22 cellular contexts compared by ENCODE assay signal in genomic region chr9:111804636-111805035, GRCh38. TPM values are rescaled to one million over a fixed set of nuclear protein-coding genes. Genes with fewer than 3 reads are reported as not detected.
DNase-seq lines count a peak whose midpoint lies in the region; ATAC-seq and TF ChIP-seq lines count a peak whose summit lies in the region.
"Had no signal": no experiment of that assay in that cellular context is flagged by ENCODE, and none has a peak within 500 bp of the region (broad histone marks: within the 10 kb centered on the region; RNA-seq: fewer than 3 reads in every experiment).

No MANE protein-coding gene starts in this region.

- peaks cover 22% of the 10 kb centered on the region for H3F3A ChIP-seq in PC-9 (ENCODE audit: insufficient read depth, low read depth)

- dilution Hi-C loops in mammary epithelial cell (cut with HindIII; ENCODE audit: low sequenced_read_pairs) = no loop called here

- ATAC-seq in activated CD8-positive, alpha-beta T cell treated with anti-CD3 and anti-CD28 coated beads for 36 hours = no peak
- ATAC-seq in activated CD8-positive, alpha-beta T cell treated with anti-CD3 and anti-CD28 coated beads, Interleukin-2, amount 10 ng/mL, durations not matched to agents 7 days and 5 days = no peak
- peak; percentile 54 for ATAC-seq in stimulated activated memory B cell treated with anti-CD40 and anti-IgM and Interleukin-4, amounts not matched to agents 10 μg/mL and 1 μg/mL and 100 μg/mL, for 72 hours
- no peak for ATAC-seq in right lobe of liver
- ATAC-seq in HG03342 (IDR thresholded peaks at IDR 0.05; ENCODE audit: unreplicated experiment) = no peak

- H3K27ac ChIP-seq in PC-9 (peak overlapping the region; percentile 93), mammary epithelial cell (ENCODE audit: insufficient read depth, low read depth, low read length) (peak overlapping the region; percentile 99), right lobe of liver (no peak overlapping the region)
- H3K27ac ChIP-seq: 22Rv1, HL-60, RWPE1 had no signal

- POLR2A ChIA-PET in activated CD8-positive, alpha-beta T cell treated with anti-CD3 and anti-CD28 coated beads for 36 hours (lab: Charles Lee) = no interaction called here
- POLR2A ChIA-PET in activated CD8-positive, alpha-beta T cell treated with anti-CD3 and anti-CD28 coated beads, Interleukin-2, amount 10 ng/mL, durations not matched to agents 7 days and 5 days (lab: Charles Lee) = no interaction called here
- POLR2A ChIA-PET in PC-9 (lab: Charles Lee; ENCODE audit: unreplicated experiment) = no interaction called here

- H3K9me3 ChIP-seq in PC-9 (ENCODE audit: insufficient read depth, low read depth) (peaks cover 4% of the 10 kb centered on the region), mammary epithelial cell (replicated peaks; ENCODE audit: insufficient read depth, low read length) (no peaks in the 10 kb centered on the region), right lobe of liver (no peaks in the 10 kb centered on the region)
- H3K9me3 ChIP-seq: BE2C, HAP-1 had no signal

- peaks cover 35% of the 10 kb centered on the region for H3K4me1 Mint-ChIP-seq in activated CD8-positive, alpha-beta T cell treated with anti-CD3 and anti-CD28 coated beads for 36 hours (ENCODE audit: low read depth)
- peaks cover 19% of the 10 kb centered on the region for H3K4me1 Mint-ChIP-seq in activated CD8-positive, alpha-beta T cell treated with anti-CD3 and anti-CD28 coated beads, Interleukin-2, amount 10 ng/mL, durations not matched to agents 7 days and 5 days (ENCODE audit: low read depth)
- H3K4me1 Mint-ChIP-seq in stimulated activated memory B cell treated with anti-CD40 and anti-IgM and Interleukin-4, amounts not matched to agents 10 μg/mL and 1 μg/mL and 100 μg/mL, for 72 hours = peaks cover 12% of the 10 kb centered on the region

- no peak for TF ChIP-seq CTCF in activated CD8-positive, alpha-beta T cell treated with anti-CD3 and anti-CD28 coated beads for 36 hours (IDR thresholded peaks at IDR 0.05)
- TF ChIP-seq CTCF in PC-9 (conservative IDR thresholded peaks at IDR 0.05) (no peak), mammary epithelial cell (conservative IDR thresholded peaks at IDR 0.05 in 1 of 2, IDR thresholded peaks at IDR 0.05 in 1 of 2; ENCODE audit: extremely low read depth in 1 of 2, insufficient read depth in 1 of 2, low read depth in 1 of 2, low read length in 2 of 2) (no peak), right lobe of liver (IDR thresholded peaks at IDR 0.05) (no peak)

- H4K20me1 ChIP-seq in PC-9 (ENCODE audit: insufficient read depth) (no peaks in the 10 kb centered on the region), mammary epithelial cell (ENCODE audit: insufficient read depth, low read length) (no peaks in the 10 kb centered on the region)

- in situ Hi-C loops in mammary epithelial cell (cut with MboI; ENCODE audit: low sequenced_read_pairs in 2 of 2) = no loop called here

- intact Hi-C loops in activated CD8-positive, alpha-beta T cell treated with anti-CD3 and anti-CD28 coated beads for 36 hours (cut with micrococcal nuclease) = no loop called here
- intact Hi-C loops in PC-9 (cut with micrococcal nuclease; ENCODE audit: unreplicated experiment) = loop anchor here (5.0 kb wide), 1 partner anchor 88 kb away; no protein-coding TSS in a partner anchor
- intact Hi-C loops in mammary epithelial cell (cut with micrococcal nuclease) = no loop called here
- intact Hi-C loops in right lobe of liver (cut with DNase I) = no loop called here

- H3K27ac Mint-ChIP-seq in activated CD8-positive, alpha-beta T cell treated with anti-CD3 and anti-CD28 coated beads for 36 hours = peak overlapping the region; percentile 87
- H3K27ac Mint-ChIP-seq in activated CD8-positive, alpha-beta T cell treated with anti-CD3 and anti-CD28 coated beads, Interleukin-2, amount 10 ng/mL, durations not matched to agents 7 days and 5 days = no peak overlapping the region
- no peak overlapping the region for H3K27ac Mint-ChIP-seq in stimulated activated memory B cell treated with anti-CD40 and anti-IgM and Interleukin-4, amounts not matched to agents 10 μg/mL and 1 μg/mL and 100 μg/mL, for 72 hours
- H3K27ac Mint-ChIP-seq: CD4-positive, alpha-beta T cell had no signal

- H3K36me3 Mint-ChIP-seq in activated CD8-positive, alpha-beta T cell treated with anti-CD3 and anti-CD28 coated beads for 36 hours (ENCODE audit: low read depth) = no peaks in the 10 kb centered on the region
- no peaks in the 10 kb centered on the region for H3K36me3 Mint-ChIP-seq in activated CD8-positive, alpha-beta T cell treated with anti-CD3 and anti-CD28 coated beads, Interleukin-2, amount 10 ng/mL, durations not matched to agents 7 days and 5 days (ENCODE audit: low read depth)
- no peaks in the 10 kb centered on the region for H3K36me3 Mint-ChIP-seq in stimulated activated memory B cell treated with anti-CD40 and anti-IgM and Interleukin-4, amounts not matched to agents 10 μg/mL and 1 μg/mL and 100 μg/mL, for 72 hours

- H3K4me3 ChIP-seq in PC-9 = no peak overlapping the region
- no peak overlapping the region for H3K4me3 ChIP-seq in mammary epithelial cell (replicated peaks in 1 of 3; ENCODE audit: insufficient read depth in 1 of 3, low read depth in 2 of 3, low read length in 3 of 3)
- H3K4me3 ChIP-seq in right lobe of liver = no peak overlapping the region
- H3K4me3 ChIP-seq: HAP-1 had no signal

- no peaks in the 10 kb centered on the region for H3K9me3 Mint-ChIP-seq in activated CD8-positive, alpha-beta T cell treated with anti-CD3 and anti-CD28 coated beads for 36 hours
- H3K9me3 Mint-ChIP-seq in activated CD8-positive, alpha-beta T cell treated with anti-CD3 and anti-CD28 coated beads, Interleukin-2, amount 10 ng/mL, durations not matched to agents 7 days and 5 days (ENCODE audit: insufficient read depth) = no peaks in the 10 kb centered on the region
- no peaks in the 10 kb centered on the region for H3K9me3 Mint-ChIP-seq in stimulated activated memory B cell treated with anti-CD40 and anti-IgM and Interleukin-4, amounts not matched to agents 10 μg/mL and 1 μg/mL and 100 μg/mL, for 72 hours
- H3K9me3 Mint-ChIP-seq: CD4-positive, alpha-beta T cell had no signal

- peak overlapping the region; percentile 55 for H3K4me3 Mint-ChIP-seq in activated CD8-positive, alpha-beta T cell treated with anti-CD3 and anti-CD28 coated beads for 36 hours
- no peak overlapping the region for H3K4me3 Mint-ChIP-seq in activated CD8-positive, alpha-beta T cell treated with anti-CD3 and anti-CD28 coated beads, Interleukin-2, amount 10 ng/mL, durations not matched to agents 7 days and 5 days
- H3K4me3 Mint-ChIP-seq in stimulated activated memory B cell treated with anti-CD40 and anti-IgM and Interleukin-4, amounts not matched to agents 10 μg/mL and 1 μg/mL and 100 μg/mL, for 72 hours = no peak overlapping the region
- H3K4me3 Mint-ChIP-seq: CD4-positive, alpha-beta T cell had no signal

- no peak for DNase-seq in activated CD8-positive, alpha-beta T cell treated with anti-CD3 and anti-CD28 coated beads for 36 hours
- no peak for DNase-seq in activated CD8-positive, alpha-beta T cell treated with anti-CD3 and anti-CD28 coated beads, Interleukin-2, amount 10 ng/mL, durations not matched to agents 7 days and 5 days
- DNase-seq in PC-9 = no peak
- no peak for DNase-seq in mammary epithelial cell
- no peak for DNase-seq in hypothalamus (lab: John Stamatoyannopoulos, UW)
- no peak for DNase-seq in right lobe of liver
- DNase-seq: BE2C; CD4-positive, alpha-beta T cell; DMS79; NCI-H1417; NCI-H187 treated with DMSO at 0.1 percent for 48 hours; NCI-H345; NCI-H526; NK-92 treated with Interleukin-12 subunit alpha and Interleukin-12 subunit beta, amount 100 ng/mL, for 24 hours; OCI-M1 had no signal

- H3K9me2 ChIP-seq in PC-9 (ENCODE audit: insufficient read depth) = no peaks in the 10 kb centered on the region

- H3K27me3 Mint-ChIP-seq in activated CD8-positive, alpha-beta T cell treated with anti-CD3 and anti-CD28 coated beads for 36 hours = no peaks in the 10 kb centered on the region
- no peaks in the 10 kb centered on the region for H3K27me3 Mint-ChIP-seq in activated CD8-positive, alpha-beta T cell treated with anti-CD3 and anti-CD28 coated beads, Interleukin-2, amount 10 ng/mL, durations not matched to agents 7 days and 5 days (ENCODE audit: low read depth)
- no peaks in the 10 kb centered on the region for H3K27me3 Mint-ChIP-seq in stimulated activated memory B cell treated with anti-CD40 and anti-IgM and Interleukin-4, amounts not matched to agents 10 μg/mL and 1 μg/mL and 100 μg/mL, for 72 hours
- H3K27me3 Mint-ChIP-seq: CD4-positive, alpha-beta T cell had no signal

- no peak overlapping the region for H3K9ac ChIP-seq in mammary epithelial cell (ENCODE audit: insufficient read depth, low read length)

- no peak for TF ChIP-seq POLR2A in right lobe of liver (IDR thresholded peaks at IDR 0.05)

- H3K4me2 ChIP-seq in PC-9 (no peak overlapping the region), mammary epithelial cell (ENCODE audit: insufficient read depth, low read depth, low read length) (no peak overlapping the region)

- WGBS in mammary epithelial cell (ENCODE audit: low coverage, missing lambda C conversion rate) = 97% methylated on average over 2 of the region's 2 CpGs
- 72% methylated on average over 2 of the region's 2 CpGs for WGBS in right lobe of liver (ENCODE audit: insufficient coverage, low coverage, low lambda C conversion rate, missing lambda C conversion rate)

- H3K4me1 ChIP-seq in PC-9 (replicated peaks; ENCODE audit: insufficient read depth) (peaks cover 25% of the 10 kb centered on the region), mammary epithelial cell (ENCODE audit: insufficient read depth, low read length) (peaks cover 26% of the 10 kb centered on the region), right lobe of liver (no peaks in the 10 kb centered on the region)
- H3K4me1 ChIP-seq: BE2C had no signal

- H3K79me2 ChIP-seq in PC-9 (ENCODE audit: low read depth) = no peaks in the 10 kb centered on the region
- no peaks in the 10 kb centered on the region for H3K79me2 ChIP-seq in mammary epithelial cell (ENCODE audit: insufficient read depth, low read length)

- no peak overlapping the region for H2AFZ ChIP-seq in PC-9
- no peak overlapping the region for H2AFZ ChIP-seq in mammary epithelial cell (ENCODE audit: low read depth, low read length)

- no peaks in the 10 kb centered on the region for H3K36me3 ChIP-seq in PC-9 (ENCODE audit: low read depth)
- no peaks in the 10 kb centered on the region for H3K36me3 ChIP-seq in mammary epithelial cell (ENCODE audit: insufficient read depth, low read length)
- H3K36me3 ChIP-seq in right lobe of liver = no peaks in the 10 kb centered on the region
- H3K36me3 ChIP-seq: BE2C, HAP-1 had no signal

- BruUV-seq in PC-9 (replicated peaks; lab: Mats Ljungman, UMichigan) = no TSS peak
- BruUV-seq in mammary epithelial cell (replicated peaks; lab: Mats Ljungman, UMichigan) = no TSS peak

- no peaks in the 10 kb centered on the region for H3K27me3 ChIP-seq in PC-9 (ENCODE audit: insufficient read depth, low read depth)
- no peaks in the 10 kb centered on the region for H3K27me3 ChIP-seq in mammary epithelial cell (ENCODE audit: insufficient read depth, low read length)
- no peaks in the 10 kb centered on the region for H3K27me3 ChIP-seq in right lobe of liver
- H3K27me3 ChIP-seq: BE2C had no signal

- CTCF ChIA-PET in activated CD8-positive, alpha-beta T cell treated with anti-CD3 and anti-CD28 coated beads for 36 hours (lab: Charles Lee) = interaction anchor here (1.1 kb wide), 1 partner anchor 62 kb away, joined by 3 read pairs; no protein-coding TSS in a partner anchor
- CTCF ChIA-PET in activated CD8-positive, alpha-beta T cell treated with anti-CD3 and anti-CD28 coated beads, Interleukin-2, amount 10 ng/mL, durations not matched to agents 7 days and 5 days (lab: Charles Lee) = interaction anchor here (0.9 kb wide), 1 partner anchor 206 kb away, joined by 3 read pairs; no protein-coding TSS in a partner anchor
- CTCF ChIA-PET in PC-9 (lab: Charles Lee) = no interaction called here
- CTCF ChIA-PET in mammary epithelial cell (lab: Charles Lee; ENCODE audit: low non-redundant PET) = no interaction called here

RNA-seq across cellular contexts. Expression of gene SHOC1, which starts 9.9 kb away (rescaled TPM):
- total RNA-seq in activated CD8-positive, alpha-beta T cell treated with anti-CD3 and anti-CD28 coated beads for 36 hours = not detected
- not detected for total RNA-seq in activated CD8-positive, alpha-beta T cell treated with anti-CD3 and anti-CD28 coated beads, Interleukin-2, amount 10 ng/mL, durations not matched to agents 7 days and 5 days
- total RNA-seq in PC-9 (2021) (0.20 TPM in 1 of 2 replicates, not detected in the other), mammary epithelial cell (under 1 TPM; under 0.01 to 0.07 TPM), right lobe of liver (not detected)
- polyA plus RNA-seq in mammary epithelial cell = 0.01 TPM
- not detected for polyA minus RNA-seq in mammary epithelial cell
- total RNA-seq: CD4-positive, alpha-beta T cell; G401 had no signal

Comparison
In these comparisons a context has a peak if more than half of its experiments do, and no peak if none do; other contexts are left out.
1. H3K27ac ChIP-seq: peak in PC-9 (single experiment) and mammary epithelial cell (single experiment); none in right lobe of liver (0 of 3).
2. CTCF ChIA-PET loops: an anchor here in activated CD8-positive, alpha-beta T cell treated with anti-CD3 and anti-CD28 coated beads for 36 hours (1.1 kb wide) and activated CD8-positive, alpha-beta T cell treated with anti-CD3 and anti-CD28 coated beads, Interleukin-2, amount 10 ng/mL, durations not matched to agents 7 days and 5 days (0.9 kb wide); none called in PC-9 and mammary epithelial cell.